24 cellular contexts compared by ENCODE assay signal in the genomic region with DNA sequence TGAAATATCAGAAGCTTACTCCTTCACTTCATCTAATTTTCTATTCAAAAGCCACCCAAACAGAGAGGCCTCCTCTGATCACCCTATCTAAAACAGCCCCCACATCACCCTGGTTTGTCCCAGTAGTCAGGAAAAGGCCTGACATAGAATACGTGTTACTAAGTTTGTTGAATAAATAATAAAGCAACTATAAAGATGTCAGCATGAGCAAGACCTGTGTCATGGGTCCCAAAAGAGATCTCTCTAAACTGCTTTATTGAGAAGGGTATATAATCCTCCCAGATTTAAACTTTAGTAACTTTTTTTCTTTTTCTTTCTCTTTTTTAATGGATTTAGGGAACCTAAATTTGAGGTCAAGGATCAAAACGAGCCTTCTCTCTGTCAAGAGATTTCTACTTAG. TPM values are rescaled to one million over a fixed set of nuclear protein-coding genes. Genes with fewer than 3 reads are reported as not detected.
"Had no signal": no experiment of that assay in that cellular context is flagged by ENCODE, and none has a peak within 500 bp of the region (broad histone marks: within the 10 kb centered on the region; RNA-seq: fewer than 3 reads in every experiment).

No MANE protein-coding gene starts in this region.

- H3K27ac Mint-ChIP-seq: activated CD4-positive, alpha-beta memory T cell treated with anti-CD3 and anti-CD28 coated beads for 36 hours; activated CD4-positive, alpha-beta T cell treated with anti-CD3 and anti-CD28 coated beads, Interleukin-2, amount 10 ng/mL, durations not matched to agents 7 days and 5 days; activated naive CD8-positive, alpha-beta T cell treated with anti-CD3 and anti-CD28 coated beads for 36 hours; activated T-helper 1 cell treated with anti-CD3 and anti-CD28 coated beads, Interleukin-12 subunit alpha, Interleukin-12 subunit beta, Interleukin-2, Interleukin-4 antibody, amounts not matched to agents 30 ng/mL and 10 ng/mL and 1 ng/mL, durations not matched to agents 14 hours and 24 hours and 36 hours; T-helper 17 cell had no signal

- H3K27me3 Mint-ChIP-seq: activated CD4-positive, alpha-beta memory T cell treated with anti-CD3 and anti-CD28 coated beads for 36 hours; activated CD4-positive, alpha-beta T cell treated with anti-CD3 and anti-CD28 coated beads, Interleukin-2, amount 10 ng/mL, durations not matched to agents 7 days and 5 days; activated naive CD8-positive, alpha-beta T cell treated with anti-CD3 and anti-CD28 coated beads for 36 hours; T-helper 17 cell had no signal

- ATAC-seq: T-helper 17 cell had no signal

- H3K9me3 Mint-ChIP-seq: activated CD4-positive, alpha-beta memory T cell treated with anti-CD3 and anti-CD28 coated beads for 36 hours; activated CD4-positive, alpha-beta T cell treated with anti-CD3 and anti-CD28 coated beads, Interleukin-2, amount 10 ng/mL, durations not matched to agents 7 days and 5 days; activated naive CD8-positive, alpha-beta T cell treated with anti-CD3 and anti-CD28 coated beads for 36 hours; activated T-helper 1 cell treated with anti-CD3 and anti-CD28 coated beads, Interleukin-12 subunit alpha, Interleukin-12 subunit beta, Interleukin-2, Interleukin-4 antibody, amounts not matched to agents 30 ng/mL and 10 ng/mL and 1 ng/mL, durations not matched to agents 14 hours and 24 hours and 36 hours had no signal

- H3K27ac ChIP-seq: adrenal gland, VCaP had no signal

- H3K27me3 ChIP-seq: adrenal gland had no signal

- DNase-seq: activated CD4-positive, alpha-beta memory T cell treated with anti-CD3 and anti-CD28 coated beads for 36 hours; activated CD4-positive, alpha-beta T cell treated with anti-CD3 and anti-CD28 coated beads, Interleukin-2, amount 10 ng/mL, durations not matched to agents 7 days and 5 days; activated CD4-positive, CD25-positive, alpha-beta regulatory T cell; activated CD8-positive, alpha-beta memory T cell treated with anti-CD3 and anti-CD28 coated beads for 24 hours; activated effector memory CD4-positive, alpha-beta T cell treated with Interleukin-2 at 50 U/mL for 16 hours; activated naive CD4-positive, alpha-beta T cell; activated naive CD8-positive, alpha-beta T cell treated with anti-CD3 and anti-CD28 coated beads for 36 hours; adrenal gland; anterior cingulate cortex; cerebellar nuclear complex; Karpas-422; MM.1S; NCI-H1105; NCI-H1436; NCI-H1694 treated with DMSO at 0.1 percent for 48 hours; NCI-H2081; NCI-H446; NCI-H524; SIG-M5; T-helper 17 cell; T-helper 9 cell had no signal

- H3K4me1 Mint-ChIP-seq: activated CD4-positive, alpha-beta T cell treated with anti-CD3 and anti-CD28 coated beads, Interleukin-2, amount 10 ng/mL, durations not matched to agents 7 days and 5 days; activated naive CD8-positive, alpha-beta T cell treated with anti-CD3 and anti-CD28 coated beads for 36 hours had no signal

- H3K9me3 ChIP-seq: adrenal gland had no signal

- H3K4me3 Mint-ChIP-seq: activated CD4-positive, alpha-beta memory T cell treated with anti-CD3 and anti-CD28 coated beads for 36 hours; activated CD4-positive, alpha-beta T cell treated with anti-CD3 and anti-CD28 coated beads, Interleukin-2, amount 10 ng/mL, durations not matched to agents 7 days and 5 days; activated naive CD8-positive, alpha-beta T cell treated with anti-CD3 and anti-CD28 coated beads for 36 hours; activated T-helper 1 cell treated with anti-CD3 and anti-CD28 coated beads, Interleukin-12 subunit alpha, Interleukin-12 subunit beta, Interleukin-2, Interleukin-4 antibody, amounts not matched to agents 30 ng/mL and 10 ng/mL and 1 ng/mL, durations not matched to agents 14 hours and 24 hours and 36 hours; T-helper 17 cell had no signal

- H3K4me3 ChIP-seq: adrenal gland had no signal

RNA-seq across cellular contexts. Expression of a gene that starts 27.4 kb away (rescaled TPM):
- total RNA-seq: activated CD4-positive, alpha-beta memory T cell treated with anti-CD3 and anti-CD28 coated beads for 36 hours; activated CD4-positive, alpha-beta T cell treated with anti-CD3 and anti-CD28 coated beads, Interleukin-2, amount 10 ng/mL, durations not matched to agents 7 days and 5 days; activated T-helper 1 cell treated with anti-CD3 and anti-CD28 coated beads, Interleukin-12 subunit alpha, Interleukin-12 subunit beta, Interleukin-2, Interleukin-4 antibody, amounts not matched to agents 30 ng/mL and 10 ng/mL and 1 ng/mL, durations not matched to agents 14 hours and 24 hours and 36 hours; RPMI7951 had no signal
